18 cellular contexts compared by ENCODE assay signal in the genomic region with DNA sequence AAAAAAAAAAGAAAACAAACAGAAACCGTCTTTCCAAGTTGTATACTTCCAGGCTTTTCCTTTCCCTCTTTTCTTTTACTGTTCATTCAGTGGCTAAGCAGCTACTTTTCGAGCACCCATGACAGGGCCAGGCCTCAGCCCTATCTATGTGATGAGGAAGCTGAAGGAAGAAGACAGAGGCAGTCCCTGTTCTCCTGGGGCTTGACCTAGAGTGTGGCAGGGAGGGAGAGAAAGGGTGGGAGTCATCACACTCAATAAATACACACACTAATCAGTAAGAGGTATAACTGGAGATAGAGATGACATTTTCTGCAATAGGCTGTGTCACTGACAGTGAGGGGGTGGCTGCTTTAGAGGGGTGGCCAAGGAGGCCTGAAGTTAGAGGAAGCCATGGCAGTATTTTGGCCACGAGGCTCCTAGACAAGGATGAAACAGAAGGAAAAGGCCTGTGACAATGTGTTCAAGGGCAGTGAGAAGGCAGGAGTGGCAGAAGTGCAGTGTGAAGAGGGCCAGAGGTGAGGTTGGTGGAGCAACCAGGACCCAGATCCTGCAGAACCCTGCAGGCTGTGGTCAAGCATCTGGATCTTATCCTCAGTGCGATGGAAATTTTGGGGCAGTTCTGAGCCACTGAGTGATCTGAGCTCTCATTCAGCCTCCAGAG.
DNase-seq lines count a peak whose midpoint lies in the region; ATAC-seq and TF ChIP-seq lines count a peak whose summit lies in the region.
"Had no signal": no experiment of that assay in that cellular context is flagged by ENCODE, and none has a peak within 500 bp of the region (broad histone marks: within the 10 kb centered on the region; RNA-seq: fewer than 3 reads in every experiment).

No MANE protein-coding gene starts in this region.

- no peaks in the 10 kb centered on the region for H3K9me2 ChIP-seq in hepatocyte (replicated peaks; ENCODE audit: insufficient read depth)

- no peaks in the 10 kb centered on the region for H3K4me1 Mint-ChIP-seq in Caco-2 (ENCODE audit: low read depth, unreplicated experiment)
- peaks cover 34% of the 10 kb centered on the region for H3K4me1 Mint-ChIP-seq in stimulated activated naive CD8-positive, alpha-beta T cell treated with anti-CD3 and anti-CD28 coated beads, Interleukin-15, amount 100 ng/mL, for 72 hours

- H2AFZ ChIP-seq in hepatocyte, result no peak overlapping the region

- H4K20me1 ChIP-seq in hepatocyte (ENCODE audit: insufficient read depth, poor library complexity, severe bottlenecking), result no peaks in the 10 kb centered on the region

- WGBS in hepatocyte (ENCODE audit: low lambda C conversion rate, missing lambda C conversion rate), result 96% methylated on average over 4 of the region's 4 CpGs

- no peaks in the 10 kb centered on the region for H3K79me2 ChIP-seq in hepatocyte

- H3K4me3 ChIP-seq in Caco-2 (ENCODE audit: low read depth, low read length) (no peak overlapping the region), hepatocyte (no peak overlapping the region)

- TF ChIP-seq CTCF in Caco-2 (IDR thresholded peaks at IDR 0.05; ENCODE audit: insufficient read depth in 1 of 2, low read depth in 1 of 2, low read length in 1 of 2, severe bottlenecking in 1 of 2, unreplicated experiment in 1 of 2), result no peak
- no peak for TF ChIP-seq CTCF in hepatocyte (IDR thresholded peaks at IDR 0.05; ENCODE audit: poor library complexity)

- BruUV-seq in Caco-2 (replicated peaks; lab: Mats Ljungman, UMichigan), result no TSS peak

- no peak overlapping the region for H3K4me3 Mint-ChIP-seq in Caco-2 (ENCODE audit: unreplicated experiment)
- H3K4me3 Mint-ChIP-seq in stimulated activated naive CD8-positive, alpha-beta T cell treated with anti-CD3 and anti-CD28 coated beads, Interleukin-15, amount 100 ng/mL, for 72 hours, result no peak overlapping the region

- no peaks in the 10 kb centered on the region for H3K9me3 Mint-ChIP-seq in Caco-2 (ENCODE audit: unreplicated experiment)
- no peaks in the 10 kb centered on the region for H3K9me3 Mint-ChIP-seq in stimulated activated naive CD8-positive, alpha-beta T cell treated with anti-CD3 and anti-CD28 coated beads, Interleukin-15, amount 100 ng/mL, for 72 hours

- no peaks in the 10 kb centered on the region for H3K27me3 Mint-ChIP-seq in Caco-2 (ENCODE audit: insufficient read depth, unreplicated experiment)
- H3K27me3 Mint-ChIP-seq in stimulated activated naive CD8-positive, alpha-beta T cell treated with anti-CD3 and anti-CD28 coated beads, Interleukin-15, amount 100 ng/mL, for 72 hours, result peaks cover 8% of the 10 kb centered on the region

- no peaks in the 10 kb centered on the region for H3K9me3 ChIP-seq in Caco-2
- H3K9me3 ChIP-seq in hepatocyte (ENCODE audit: low read depth), result no peaks in the 10 kb centered on the region
- H3K9me3 ChIP-seq: neutrophil had no signal

- peak overlapping the region; percentile 90 for H3K27ac ChIP-seq in hepatocyte
- no peak overlapping the region for H3K27ac ChIP-seq in substantia nigra (ENCODE audit: low read depth, low read length, poor library complexity, severe bottlenecking)
- H3K27ac ChIP-seq: neutrophil had no signal

- no peaks in the 10 kb centered on the region for H3K4me1 ChIP-seq in Caco-2
- H3K4me1 ChIP-seq in hepatocyte (ENCODE audit: insufficient read depth), result peaks cover 42% of the 10 kb centered on the region

- peaks cover 11% of the 10 kb centered on the region for H3K36me3 Mint-ChIP-seq in Caco-2 (ENCODE audit: insufficient read depth, unreplicated experiment)

- no peaks in the 10 kb centered on the region for H3K36me3 ChIP-seq in Caco-2 (ENCODE audit: control insufficient read depth, insufficient read depth, low read length)
- H3K36me3 ChIP-seq in hepatocyte (replicated peaks; ENCODE audit: insufficient read depth, low read depth), result no peaks in the 10 kb centered on the region
- H3K36me3 ChIP-seq: neutrophil had no signal

- CTCF ChIA-PET in Caco-2 (lab: Charles Lee), result interaction anchor here (0.7 kb wide), 1 partner anchor 24 kb away, joined by 3 read pairs; no protein-coding TSS in a partner anchor

- intact Hi-C loops in Caco-2 (cut with micrococcal nuclease; ENCODE audit: unreplicated experiment), result no loop called here

- no peak overlapping the region for H3K4me2 ChIP-seq in hepatocyte

- DNase-seq in Caco-2 (no peak), NCI-H69 (lab: John Stamatoyannopoulos, UW) (peak; percentile 57), hepatocyte (ENCODE audit: low spot score) (no peak), AG08395 (ENCODE audit: low spot score) (no peak), substantia nigra (lab: John Stamatoyannopoulos, UW) (no peak)
- DNase-seq in stimulated activated naive CD8-positive, alpha-beta T cell treated with anti-CD3 and anti-CD28 coated beads, Interleukin-15, amount 100 ng/mL, for 72 hours, result no peak
- DNase-seq: activated CD8-positive, alpha-beta memory T cell treated with anti-CD3 and anti-CD28 coated beads, Interleukin-2, amount 50 U/mL, for 48 hours; activated gamma-delta T cell; AML-193; aorta; Karpas-422; kidney glomerular epithelial cell; midbrain; NCI-H2107; NCI-H524 treated with DMSO at 0.1 percent for 48 hours; stimulated activated naive CD4-positive, alpha-beta T cell had no signal

- peak overlapping the region; percentile 27 for H3K27ac Mint-ChIP-seq in Caco-2 (ENCODE audit: unreplicated experiment)
- H3K27ac Mint-ChIP-seq in stimulated activated naive CD8-positive, alpha-beta T cell treated with anti-CD3 and anti-CD28 coated beads, Interleukin-15, amount 100 ng/mL, for 72 hours, result peak overlapping the region in 1 of 2 donors; percentile 86

- POLR2A ChIA-PET in Caco-2 (lab: Charles Lee), result no interaction called here

- peak; percentile 32 for ATAC-seq in stimulated activated naive CD8-positive, alpha-beta T cell treated with anti-CD3 and anti-CD28 coated beads, Interleukin-15, amount 100 ng/mL, for 72 hours
- no peak for ATAC-seq in HG03045 (IDR thresholded peaks at IDR 0.05; ENCODE audit: unreplicated experiment)

- H3K27me3 ChIP-seq in Caco-2 (replicated peaks; ENCODE audit: control insufficient read depth, insufficient read depth, low read length), result no peaks in the 10 kb centered on the region
- no peaks in the 10 kb centered on the region for H3K27me3 ChIP-seq in hepatocyte
- H3K27me3 ChIP-seq: neutrophil had no signal
